8 cellular contexts compared by ENCODE assay signal in the genomic region with DNA sequence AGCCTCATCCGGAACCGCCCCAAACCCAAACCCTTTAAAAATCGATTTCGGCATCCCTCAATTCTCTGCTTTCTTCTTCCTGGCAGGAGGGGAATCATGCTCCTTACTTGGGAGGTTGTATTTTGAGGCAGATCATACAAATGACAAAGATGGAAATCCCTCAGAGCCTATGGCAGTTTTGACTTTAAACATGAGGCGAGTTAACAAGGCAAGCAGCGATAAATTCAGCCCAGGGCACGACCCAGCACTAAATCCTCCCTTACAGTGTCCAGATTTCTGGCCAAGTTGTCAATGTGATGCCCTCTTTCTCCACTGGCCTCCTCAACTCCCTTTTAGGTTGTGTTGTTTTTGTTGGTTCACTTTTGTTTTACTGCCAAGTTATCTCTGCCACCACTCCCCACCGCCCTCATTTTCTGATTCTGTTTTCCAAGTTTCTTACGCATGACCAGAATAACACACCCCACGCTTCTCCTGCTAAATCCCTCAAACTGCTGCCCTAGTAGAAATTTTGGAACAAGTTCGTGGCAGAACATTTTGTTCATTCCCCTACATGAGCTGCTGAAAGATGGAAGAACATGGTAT.
DNase-seq lines count a peak whose midpoint lies in the region; ATAC-seq and TF ChIP-seq lines count a peak whose summit lies in the region.

No MANE protein-coding gene starts in this region.

- H3K9me3 Mint-ChIP-seq in CD14-positive monocyte = peaks cover 0 to 21% (median 6%) of the 10 kb centered on the region in 7 donors
- no peaks in the 10 kb centered on the region for H3K9me3 Mint-ChIP-seq in activated CD4-positive, alpha-beta memory T cell treated with anti-CD3 and anti-CD28 coated beads, Interleukin-2, amount 10 ng/mL, durations not matched to agents 7 days and 5 days

- ATAC-seq in Right ventricle myocardium superior (ENCODE audit: poor library complexity) (peak; percentile 17), omental fat pad (ENCODE audit: low FRiP score) (peak; percentile 59), GM21367 (IDR thresholded peaks at IDR 0.05; ENCODE audit: unreplicated experiment) (no peak), GM21528 (IDR thresholded peaks at IDR 0.05; ENCODE audit: low FRiP score, unreplicated experiment) (no peak)

- H3K4me1 Mint-ChIP-seq in CD14-positive monocyte = peaks cover 14% of the 10 kb centered on the region
- peaks cover 22% of the 10 kb centered on the region for H3K4me1 Mint-ChIP-seq in activated CD4-positive, alpha-beta memory T cell treated with anti-CD3 and anti-CD28 coated beads, Interleukin-2, amount 10 ng/mL, durations not matched to agents 7 days and 5 days

- CTCF ChIA-PET in activated CD4-positive, alpha-beta memory T cell treated with anti-CD3 and anti-CD28 coated beads, Interleukin-2, amount 10 ng/mL, durations not matched to agents 7 days and 5 days (lab: Charles Lee) = no interaction called here

- intact Hi-C loops in CD14-positive monocyte (cut with micrococcal nuclease) (no loop called here), Right ventricle myocardium superior (cut with DNase I) (loop anchor here (5.0 kb wide), 2 partner anchors 82 to 182 kb away; a partner anchor contains a TSS)

- POLR2A ChIA-PET in activated CD4-positive, alpha-beta memory T cell treated with anti-CD3 and anti-CD28 coated beads, Interleukin-2, amount 10 ng/mL, durations not matched to agents 7 days and 5 days (lab: Charles Lee) = no interaction called here

- TF ChIP-seq CTCF in CD14-positive monocyte (IDR thresholded peaks at IDR 0.05) (no peak), omental fat pad (IDR thresholded peaks at IDR 0.05) (no peak)

- peak overlapping the region; percentile 38 to 75 for H3K4me3 Mint-ChIP-seq in CD14-positive monocyte
- peak overlapping the region; percentile 24 for H3K4me3 Mint-ChIP-seq in activated CD4-positive, alpha-beta memory T cell treated with anti-CD3 and anti-CD28 coated beads, Interleukin-2, amount 10 ng/mL, durations not matched to agents 7 days and 5 days

- H3K27ac Mint-ChIP-seq in CD14-positive monocyte = peak overlapping the region in 1 of 7 donors; percentile 65
- no peak overlapping the region for H3K27ac Mint-ChIP-seq in activated CD4-positive, alpha-beta memory T cell treated with anti-CD3 and anti-CD28 coated beads, Interleukin-2, amount 10 ng/mL, durations not matched to agents 7 days and 5 days

- no peak for DNase-seq in CD14-positive monocyte (ENCODE audit: low spot score)
- no peak for DNase-seq in activated CD4-positive, alpha-beta memory T cell treated with anti-CD3 and anti-CD28 coated beads, Interleukin-2, amount 10 ng/mL, durations not matched to agents 7 days and 5 days
- DNase-seq in Right ventricle myocardium superior = no peak
- no peak for DNase-seq in omental fat pad (ENCODE audit: low spot score)
- no peak for DNase-seq in NCI-H1092 treated with DMSO at 0.1 percent for 48 hours (lab: John Stamatoyannopoulos, UW)
- DNase-seq in AG08396 (ENCODE audit: low spot score) = no peak

- H3K36me3 Mint-ChIP-seq in CD14-positive monocyte = peaks cover 0 to 5% of the 10 kb centered on the region in 2 donors
- peaks cover 2% of the 10 kb centered on the region for H3K36me3 Mint-ChIP-seq in activated CD4-positive, alpha-beta memory T cell treated with anti-CD3 and anti-CD28 coated beads, Interleukin-2, amount 10 ng/mL, durations not matched to agents 7 days and 5 days (ENCODE audit: low read depth)

- peaks cover 56 to 71% (median 57%) of the 10 kb centered on the region in 3 donors for H3K27me3 Mint-ChIP-seq in CD14-positive monocyte (ENCODE audit: low read depth in 3 of 3)
- H3K27me3 Mint-ChIP-seq in activated CD4-positive, alpha-beta memory T cell treated with anti-CD3 and anti-CD28 coated beads, Interleukin-2, amount 10 ng/mL, durations not matched to agents 7 days and 5 days = peaks cover 40% of the 10 kb centered on the region

Comparison
In these comparisons a context has a peak if more than half of its experiments do, and no peak if none do; other contexts are left out.
1. ATAC-seq: peak in Right ventricle myocardium superior (single experiment) and omental fat pad (single experiment); none in GM21367 (single experiment) and GM21528 (single experiment).